ENCODE assay signal across 1 cellular context in genomic region chr19:585551-586110, GRCh38.
TF ChIP-seq lines count a peak whose summit lies in the region.

No MANE protein-coding gene starts in this region.

TF ChIP-seq in K562, 482 proteins besides CTCF, POLR2A, EP300 and RAD21:
- TF ChIP-seq JUND (IDR thresholded peaks at IDR 0.05; ENCODE audit: borderline replicate concordance, low read depth, low read length), result 0 out of 2 replicates have a peak, but pooled peaks have one; percentile 17
- TF ChIP-seq JUND (tag; IDR thresholded peaks at IDR 0.05; ENCODE audit: borderline replicate concordance, low read depth, low read length), result no peak
- TF ChIP-seq ZNF263 (CRISPR knock-in tag; IDR thresholded peaks at IDR 0.05; ENCODE audit: borderline replicate concordance), result peak; percentile 30; the same call in 1 of the 2 replicates
- TF ChIP-seq ATF3 (IDR thresholded peaks at IDR 0.05), result peak; percentile 27; the same call in 1 of the 2 replicates
- TF ChIP-seq ATF3 (CRISPR knock-in tag; conservative IDR thresholded peaks at IDR 0.05), result no peak
- TF ChIP-seq ZNF780A (CRISPR knock-in tag; IDR thresholded peaks at IDR 0.05), result no peak
- TF ChIP-seq SNRNP70 (optimal IDR thresholded peaks at IDR 0.05; ENCODE audit: low read depth, low read length), result peak; percentile 40
- peak; percentile 54; the same call in 1 of the 2 replicates for TF ChIP-seq KAT7 (CRISPR knock-in tag; IDR thresholded peaks at IDR 0.05; ENCODE audit: borderline replicate concordance)
- TF ChIP-seq, protein P1, sequence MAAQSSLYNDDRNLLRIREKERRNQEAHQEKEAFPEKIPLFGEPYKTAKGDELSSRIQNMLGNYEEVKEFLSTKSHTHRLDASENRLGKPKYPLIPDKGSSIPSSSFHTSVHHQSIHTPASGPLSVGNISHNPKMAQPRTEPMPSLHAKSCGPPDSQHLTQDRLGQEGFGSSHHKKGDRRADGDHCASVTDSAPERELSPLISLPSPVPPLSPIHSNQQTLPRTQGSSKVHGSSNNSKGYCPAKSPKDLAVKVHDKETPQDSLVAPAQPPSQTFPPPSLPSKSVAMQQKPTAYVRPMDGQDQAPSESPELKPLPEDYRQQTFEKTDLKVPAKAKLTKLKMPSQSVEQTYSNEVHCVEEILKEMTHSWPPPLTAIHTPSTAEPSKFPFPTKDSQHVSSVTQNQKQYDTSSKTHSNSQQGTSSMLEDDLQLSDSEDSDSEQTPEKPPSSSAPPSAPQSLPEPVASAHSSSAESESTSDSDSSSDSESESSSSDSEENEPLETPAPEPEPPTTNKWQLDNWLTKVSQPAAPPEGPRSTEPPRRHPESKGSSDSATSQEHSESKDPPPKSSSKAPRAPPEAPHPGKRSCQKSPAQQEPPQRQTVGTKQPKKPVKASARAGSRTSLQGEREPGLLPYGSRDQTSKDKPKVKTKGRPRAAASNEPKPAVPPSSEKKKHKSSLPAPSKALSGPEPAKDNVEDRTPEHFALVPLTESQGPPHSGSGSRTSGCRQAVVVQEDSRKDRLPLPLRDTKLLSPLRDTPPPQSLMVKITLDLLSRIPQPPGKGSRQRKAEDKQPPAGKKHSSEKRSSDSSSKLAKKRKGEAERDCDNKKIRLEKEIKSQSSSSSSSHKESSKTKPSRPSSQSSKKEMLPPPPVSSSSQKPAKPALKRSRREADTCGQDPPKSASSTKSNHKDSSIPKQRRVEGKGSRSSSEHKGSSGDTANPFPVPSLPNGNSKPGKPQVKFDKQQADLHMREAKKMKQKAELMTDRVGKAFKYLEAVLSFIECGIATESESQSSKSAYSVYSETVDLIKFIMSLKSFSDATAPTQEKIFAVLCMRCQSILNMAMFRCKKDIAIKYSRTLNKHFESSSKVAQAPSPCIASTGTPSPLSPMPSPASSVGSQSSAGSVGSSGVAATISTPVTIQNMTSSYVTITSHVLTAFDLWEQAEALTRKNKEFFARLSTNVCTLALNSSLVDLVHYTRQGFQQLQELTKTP (IDR thresholded peaks at IDR 0.05; ENCODE audit: low read depth in 1 of 2, partially characterized antibody in 2 of 2), result no peak
- peak; percentile 47 for TF ChIP-seq POLR2G (IDR thresholded peaks at IDR 0.05; ENCODE audit: low read depth, low read length)
